2 cellular contexts compared by ENCODE assay signal in genomic region chr13:91097269-91097668, GRCh38.
TF ChIP-seq lines count a peak whose summit lies in the region.

No MANE protein-coding gene starts in this region.

TF ChIP-seq in HepG2, 621 proteins besides CTCF, POLR2A, EP300 and RAD21:
- TF ChIP-seq JUND (CRISPR knock-in tag; IDR thresholded peaks at IDR 0.05) (no peak), RFX5 (IDR thresholded peaks at IDR 0.05; ENCODE audit: low read depth, low read length) (peak; percentile 76)
TF ChIP-seq in HepG2: peak in this region for 1.

TF ChIP-seq in H1, 55 proteins besides CTCF, POLR2A, EP300 and RAD21:
- TF ChIP-seq YY1 (IDR thresholded peaks at IDR 0.05; ENCODE audit: low read depth, low read length) (no peak), RFX5 (IDR thresholded peaks at IDR 0.05; ENCODE audit: borderline replicate concordance, low read depth, low read length) (peak; percentile 77; the same call in 1 of the 2 replicates)
